ENCODE assay signal across 20 cellular contexts in the genomic region with DNA sequence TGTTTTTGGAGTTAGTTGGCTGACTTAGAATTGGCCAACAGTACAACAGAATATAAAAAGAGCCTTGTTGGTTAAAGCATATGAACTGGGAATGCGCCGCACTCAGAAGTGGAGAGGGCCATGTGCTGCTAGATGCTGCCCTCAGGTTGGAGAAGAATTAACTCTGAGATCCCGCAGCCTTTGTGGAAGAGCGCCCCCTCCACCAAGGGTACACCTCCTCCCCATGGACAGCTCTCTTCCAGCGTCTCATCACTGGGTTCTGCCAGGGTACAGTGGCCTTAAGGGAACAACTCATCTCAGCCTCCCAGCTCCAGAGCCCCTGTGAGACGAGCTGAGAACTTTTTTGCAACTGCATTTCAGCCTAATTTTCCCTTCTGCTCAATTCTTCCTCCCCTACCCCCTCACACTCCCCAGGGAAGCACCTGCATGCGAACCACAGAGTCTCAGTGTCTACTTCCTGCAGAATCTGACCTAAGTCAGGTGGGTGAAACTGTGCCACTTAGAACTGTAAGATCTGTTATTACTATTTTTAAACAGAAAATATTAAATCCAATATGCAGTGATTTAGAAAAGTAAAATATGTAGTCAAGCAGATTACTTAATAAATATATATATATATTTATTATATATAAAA.
"Had no signal": no experiment of that assay in that cellular context is flagged by ENCODE, and none has a peak within 500 bp of the region (broad histone marks: within the 10 kb centered on the region; RNA-seq: fewer than 3 reads in every experiment).

No MANE protein-coding gene starts in this region.

- DNase-seq: activated CD4-positive, alpha-beta T cell treated with anti-CD3 and anti-CD28 coated beads, Interleukin-2, amount 50 U/mL, for 48 hours; activated naive CD8-positive, alpha-beta T cell treated with anti-CD3 and anti-CD28 coated beads, Interleukin-2, amount 10 ng/mL, durations not matched to agents 7 days and 5 days; body of pancreas; dermis blood vessel endothelial cell; foreskin fibroblast; kidney; left lung; nephron progenitor cell; nucleus accumbens; posterior cingulate gyrus; retina; stimulated activated CD4-positive, alpha-beta T cell treated with anti-CD3 and anti-CD28 coated beads, Interleukin-12 subunit alpha, Interleukin-12 subunit beta, amount 100 ng/mL, for 4 hours; stimulated activated CD4-positive, alpha-beta T cell treated with anti-CD3 and anti-CD28 coated beads, Interleukin-1b, Interleukin-23, amount 100 ng/mL, for 48 hours; stimulated activated CD8-positive, alpha-beta memory T cell treated with anti-CD3 and anti-CD28 coated beads, Interleukin-4, amount 100 ng/mL, for 48 hours; stimulated activated naive CD4-positive, alpha-beta T cell treated with Interleukin-2 at 50 U/mL for 16 hours; thyroid gland; WERI-Rb-1 had no signal

- ATAC-seq: body of pancreas, left lung had no signal

- H3K79me2 ChIP-seq: hepatocyte had no signal

- H3K9me3 ChIP-seq: body of pancreas, thyroid gland had no signal

- H3K4me1 Mint-ChIP-seq: activated naive CD8-positive, alpha-beta T cell treated with anti-CD3 and anti-CD28 coated beads, Interleukin-2, amount 10 ng/mL, durations not matched to agents 7 days and 5 days; nephron progenitor cell had no signal

- H3K27ac Mint-ChIP-seq: activated naive CD8-positive, alpha-beta T cell treated with anti-CD3 and anti-CD28 coated beads, Interleukin-2, amount 10 ng/mL, durations not matched to agents 7 days and 5 days; activated T-helper 1 cell treated with anti-CD3 and anti-CD28 coated beads, Interleukin-12 subunit alpha, Interleukin-12 subunit beta, Interleukin-2, Interleukin-4 antibody, amounts not matched to agents 30 ng/mL and 10 ng/mL and 1 ng/mL, durations not matched to agents 14 hours and 24 hours and 36 hours; nephron progenitor cell had no signal

- H3K4me3 ChIP-seq: body of pancreas, hepatocyte, left lung, thyroid gland had no signal

- H3K4me2 ChIP-seq: hepatocyte had no signal

- H3K4me1 ChIP-seq: body of pancreas, left lung, thyroid gland had no signal

- H2AFZ ChIP-seq: hepatocyte had no signal

- H3K36me3 Mint-ChIP-seq: activated naive CD8-positive, alpha-beta T cell treated with anti-CD3 and anti-CD28 coated beads, Interleukin-2, amount 10 ng/mL, durations not matched to agents 7 days and 5 days had no signal

- H3K27me3 Mint-ChIP-seq: activated naive CD8-positive, alpha-beta T cell treated with anti-CD3 and anti-CD28 coated beads, Interleukin-2, amount 10 ng/mL, durations not matched to agents 7 days and 5 days had no signal

- H3K4me3 Mint-ChIP-seq: activated naive CD8-positive, alpha-beta T cell treated with anti-CD3 and anti-CD28 coated beads, Interleukin-2, amount 10 ng/mL, durations not matched to agents 7 days and 5 days; activated T-helper 1 cell treated with anti-CD3 and anti-CD28 coated beads, Interleukin-12 subunit alpha, Interleukin-12 subunit beta, Interleukin-2, Interleukin-4 antibody, amounts not matched to agents 30 ng/mL and 10 ng/mL and 1 ng/mL, durations not matched to agents 14 hours and 24 hours and 36 hours; nephron progenitor cell had no signal

- H3K36me3 ChIP-seq: left lung, thyroid gland, WERI-Rb-1 had no signal

- H3K27ac ChIP-seq: body of pancreas, epithelial cell of prostate, hepatocyte, left lung, thyroid gland, WERI-Rb-1 had no signal

- H3K27me3 ChIP-seq: body of pancreas, hepatocyte, left lung, thyroid gland had no signal
